ENCODE assay signal across 10 cellular contexts in the genomic region with DNA sequence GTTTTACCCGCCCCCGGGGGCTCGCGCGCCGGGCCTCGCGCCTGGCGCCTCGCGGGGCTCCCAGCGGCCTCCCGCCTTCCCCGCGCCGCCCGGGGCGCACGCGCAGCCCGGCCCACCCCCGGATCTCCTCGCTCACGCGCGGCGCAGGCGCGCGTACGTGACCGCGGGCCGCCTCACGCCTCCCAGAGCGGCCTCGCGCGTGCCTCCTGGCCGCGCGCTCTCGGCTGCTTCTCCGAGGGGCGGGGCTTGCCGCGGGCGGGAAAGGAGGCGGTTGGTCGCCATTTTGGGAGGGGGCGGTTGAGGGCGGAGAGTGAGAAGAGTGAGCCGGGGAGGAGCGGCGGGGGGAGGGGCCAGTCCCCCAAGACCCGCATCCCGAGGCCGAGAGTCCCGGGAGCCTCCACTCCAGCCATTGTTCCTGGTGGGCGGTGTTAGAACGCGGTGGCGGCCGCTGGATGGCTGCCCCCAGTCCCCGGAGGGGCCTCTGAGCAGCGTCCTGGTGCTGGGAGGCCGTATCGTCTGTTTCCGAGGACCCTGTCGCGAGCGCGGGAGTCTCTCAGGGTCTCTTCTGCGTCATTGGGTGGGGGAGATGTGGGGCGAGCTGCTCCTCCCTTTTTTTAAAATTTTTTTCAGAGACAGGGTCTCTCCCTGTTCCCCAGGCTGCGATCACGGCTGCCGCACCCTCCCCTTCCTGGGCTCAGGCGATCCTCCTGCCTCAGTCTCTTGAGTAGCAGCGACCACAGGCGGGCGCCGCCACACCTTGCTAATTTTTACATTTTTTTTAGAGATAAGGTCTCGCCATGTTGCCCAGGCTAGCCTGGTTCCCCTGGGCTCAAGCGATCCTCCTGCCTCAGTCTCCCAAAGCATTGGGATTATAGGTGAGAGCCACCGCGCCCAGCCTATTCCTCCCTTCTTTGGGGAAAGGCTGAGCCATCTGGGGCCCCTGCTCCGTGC. TPM values are rescaled to one million over a fixed set of nuclear protein-coding genes. Genes with fewer than 3 reads are reported as not detected.
DNase-seq lines count a peak whose midpoint lies in the region; ATAC-seq, FAIRE-seq and TF ChIP-seq lines count a peak whose summit lies in the region.
"Had no signal": no experiment of that assay in that cellular context is flagged by ENCODE, and none has a peak within 500 bp of the region (broad histone marks: within the 10 kb centered on the region; RNA-seq: fewer than 3 reads in every experiment).

A gene with protein sequence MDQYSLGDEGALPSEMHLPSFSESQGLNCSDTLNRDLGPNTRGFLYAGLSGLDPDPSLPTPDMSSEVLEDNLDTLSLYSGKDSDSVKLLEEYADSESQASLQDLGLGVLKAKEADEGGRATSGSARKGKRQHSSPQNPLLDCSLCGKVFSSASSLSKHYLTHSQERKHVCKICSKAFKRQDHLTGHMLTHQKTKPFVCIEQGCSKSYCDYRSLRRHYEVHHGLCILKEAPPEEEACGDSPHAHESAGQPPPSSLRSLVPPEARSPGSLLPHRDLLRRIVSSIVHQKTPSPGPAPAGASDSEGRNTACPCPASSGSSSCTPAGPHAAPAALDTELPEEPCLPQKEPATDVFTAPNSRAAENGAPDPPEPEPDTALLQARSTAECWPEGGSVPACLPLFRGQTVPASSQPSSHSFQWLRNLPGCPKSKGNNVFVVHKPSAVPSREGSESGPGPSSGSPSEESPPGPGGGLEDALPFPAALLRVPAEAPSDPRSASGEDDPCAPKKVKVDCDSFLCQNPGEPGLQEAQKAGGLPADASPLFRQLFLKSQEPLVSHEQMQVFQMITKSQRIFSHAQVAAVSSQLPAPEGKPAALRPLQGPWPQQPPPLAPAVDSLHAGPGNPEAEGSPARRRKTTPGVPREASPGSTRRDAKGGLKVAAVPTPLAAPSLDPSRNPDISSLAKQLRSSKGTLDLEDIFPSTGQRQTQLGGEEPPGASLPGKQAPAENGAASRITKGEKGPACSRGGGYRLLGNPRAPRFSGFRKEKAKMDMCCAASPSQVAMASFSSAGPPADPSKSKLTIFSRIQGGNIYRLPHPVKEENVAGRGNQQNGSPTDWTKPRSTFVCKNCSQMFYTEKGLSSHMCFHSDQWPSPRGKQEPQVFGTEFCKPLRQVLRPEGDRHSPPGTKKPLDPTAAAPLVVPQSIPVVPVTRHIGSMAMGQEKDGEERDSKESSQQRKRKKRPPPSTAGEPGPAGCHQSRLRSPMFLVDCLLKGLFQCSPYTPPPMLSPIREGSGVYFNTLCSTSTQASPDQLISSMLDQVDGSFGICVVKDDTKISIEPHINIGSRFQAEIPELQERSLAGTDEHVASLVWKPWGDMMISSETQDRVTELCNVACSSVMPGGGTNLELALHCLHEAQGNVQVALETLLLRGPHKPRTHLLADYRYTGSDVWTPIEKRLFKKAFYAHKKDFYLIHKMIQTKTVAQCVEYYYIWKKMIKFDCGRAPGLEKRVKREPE (N-terminal part only) (minus strand): TSS at position 73 of the 951 bp plus-strand sequence. CDS start 17,292 bp downstream, outside the sequence.

- H3K4me1 ChIP-seq in liver (ENCODE audit: control insufficient read depth in 4 of 4, insufficient read depth in 4 of 4, low read length in 3 of 4), result peaks cover 0 to 6% (median 0%) of the 10 kb centered on the region in 4 donors
- no peaks in the 10 kb centered on the region for H3K4me1 ChIP-seq in HepG2 (ENCODE audit: insufficient read depth, low read length)

- TF ChIP-seq CTCF in liver (IDR thresholded peaks at IDR 0.05; ENCODE audit: low read depth, low read length, missing input control) (no peak), HepG2 (CRISPR knock-in tag; IDR thresholded peaks at IDR 0.05) (no peak), lower leg skin (IDR thresholded peaks at IDR 0.05) (no peak)

- DNase-seq in HepG2 (ENCODE audit: low spot score), result no peak
- peak; percentile 71 for DNase-seq in astrocyte of the hippocampus (ENCODE audit: low read depth, low spot score)
- peak; percentile 50 to 93 for DNase-seq in lower leg skin (ENCODE audit: low spot score in 2 of 2)
- DNase-seq in stimulated activated CD8-positive, alpha-beta memory T cell treated with anti-CD3 and anti-CD28 coated beads, Interleukin-15, amount 100 ng/mL, for 1 hour (ENCODE audit: low read depth), result peak; percentile 69
- DNase-seq in NCI-H2107 treated with DMSO at 0.1 percent for 48 hours (lab: John Stamatoyannopoulos, UW; ENCODE audit: unreplicated experiment), result no peak
- DNase-seq: DND-41 had no signal

- CTCF ChIA-PET in HepG2 (lab: Yijun Ruan, JAX; ENCODE audit: low intra/inter-chr PET ratio, low total read pairs), result no interaction called here

- H2AFZ ChIP-seq in HepG2 (ENCODE audit: low read length), result no peak within 1 kb of the TSS

- H3K36me3 ChIP-seq in liver (ENCODE audit: control insufficient read depth in 4 of 4, insufficient read depth in 3 of 4, low read depth in 1 of 4, low read length in 3 of 4) (no peaks in the 10 kb centered on the region), HepG2 (replicated peaks in 1 of 2; ENCODE audit: control insufficient read depth in 1 of 2, insufficient read depth in 2 of 2, low read length in 2 of 2) (no peaks in the 10 kb centered on the region)

- ATAC-seq in HepG2 (no peak), GM19395 (IDR thresholded peaks at IDR 0.05; ENCODE audit: unreplicated experiment) (no peak), GM18520 (IDR thresholded peaks at IDR 0.05; ENCODE audit: unreplicated experiment) (no peak)

- H3K4me3 ChIP-seq in liver (ENCODE audit: low read depth in 1 of 3, low read length in 3 of 3) (peak within 1 kb of the TSS in 2 of 3 donors; percentile 22 to 41), HepG2 (replicated peaks in 1 of 3; ENCODE audit: insufficient read depth in 1 of 3, low read depth in 2 of 3, low read length in 3 of 3) (no peak within 1 kb of the TSS), lower leg skin (ENCODE audit: low read depth, poor library complexity, severe bottlenecking) (peak within 1 kb of the TSS; percentile 8)
- H3K4me3 ChIP-seq: SK-N-MC had no signal

- in situ Hi-C loops in HepG2 (cut with HindIII; ENCODE audit: extremely low pct_ligation_motif_present, low pct_unique_long_range_greater_than_20kb), result no loop called here

- H3K79me2 ChIP-seq in HepG2 (ENCODE audit: insufficient read depth, low read length), result no peaks in the 10 kb centered on the region

- H4K20me1 ChIP-seq in HepG2 (ENCODE audit: insufficient read depth, low read length), result no peaks in the 10 kb centered on the region

- intact Hi-C loops in HepG2 (cut with micrococcal nuclease; ENCODE audit: unreplicated experiment) (no loop called here), lower leg skin (cut with DNase I; ENCODE audit: low total_unique reads) (no loop called here)

- H3K27me3 ChIP-seq in liver (ENCODE audit: control insufficient read depth in 4 of 4, insufficient read depth in 4 of 4, low read length in 3 of 4) (no peaks in the 10 kb centered on the region), HepG2 (ENCODE audit: control insufficient read depth in 1 of 2, insufficient read depth in 2 of 2, low read length in 2 of 2) (peaks cover 0 to 4% of the 10 kb centered on the region in 2 experiments; a peak in 1 of 5 replicates)

- no peak for FAIRE-seq in HepG2 (lab: Jason Lieb, UNC)

- no peak within 1 kb of the TSS for H3K27ac ChIP-seq in liver (ENCODE audit: low read depth in 1 of 2, low read length in 2 of 2)
- H3K27ac ChIP-seq in HepG2 (ENCODE audit: extremely low read length, insufficient read depth, low read length), result no peak within 1 kb of the TSS
- H3K27ac ChIP-seq: SK-N-MC had no signal

- no peak within 1 kb of the TSS for H3K4me2 ChIP-seq in HepG2 (ENCODE audit: low read depth, low read length)

- TF ChIP-seq RAD21 in liver (IDR thresholded peaks at IDR 0.05), result no peak
- TF ChIP-seq RAD21 in HepG2 (CRISPR knock-in tag; IDR thresholded peaks at IDR 0.05), result no peak

- H3K9me3 ChIP-seq in liver (ENCODE audit: control insufficient read depth in 4 of 4, low read length in 3 of 4), result no peaks in the 10 kb centered on the region
- H3K9me3 ChIP-seq in HepG2 (ENCODE audit: low read length), result no peaks in the 10 kb centered on the region

- H3K9ac ChIP-seq in liver (ENCODE audit: low read depth in 1 of 2, low read length in 2 of 2) (no peak within 1 kb of the TSS), HepG2 (ENCODE audit: insufficient read depth, low read depth, low read length) (no peak within 1 kb of the TSS)

- POLR2A ChIA-PET in HepG2 (lab: Yijun Ruan, JAX), result no interaction called here

- TF ChIP-seq EP300 in HepG2 (IDR thresholded peaks at IDR 0.05; ENCODE audit: low read depth in 2 of 2, low read length in 2 of 2) (no peak), HepG2 (CRISPR knock-in tag; IDR thresholded peaks at IDR 0.05; ENCODE audit: borderline replicate concordance) (no peak)

- no TSS peak for BruUV-seq in HepG2 (replicated peaks; lab: Mats Ljungman, UMichigan)

- no peak for TF ChIP-seq POLR2A in HepG2 (IDR thresholded peaks at IDR 0.05; ENCODE audit: insufficient read depth in 1 of 2, low read depth in 2 of 2, low read length in 2 of 2)
- TF ChIP-seq POLR2A in lower leg skin (IDR thresholded peaks at IDR 0.05), result no peak

- 25% methylated on average over 88 of the region's 88 CpGs for WGBS in liver
- 80% methylated on average over 81 of the region's 88 CpGs for WGBS in HepG2 (ENCODE audit: low lambda C conversion rate)
- 21 to 22% methylated on average over 63 to 65 of the region's 88 CpGs for WGBS in lower leg skin, 2 donors

RNA-seq across cellular contexts. Expression of the gene that starts here (rescaled TPM):
- under 1 TPM; 0.05 to 0.08 TPM for total RNA-seq in liver
- polyA plus RNA-seq in liver, result under 1 TPM in 1 of 2 donors, not detected in 1; 0.09 TPM
- 0.04 TPM in 1 of 2 replicates, not detected in the other for total RNA-seq in HepG2 (2016; rRNA removed; fragmentation: Illumina TruSeq; extraction: Trizol)
- total RNA-seq in HepG2 (2016; cell fraction: cytosol; rRNA removed; fragmentation: Illumina TruSeq; extraction: Trizol; ENCODE audit: low read depth), result not detected in 2 replicates
- not detected in 2 replicates for total RNA-seq in HepG2 (2016; cell fraction: insoluble cytoplasmic fraction; rRNA removed; fragmentation: Illumina TruSeq; extraction: Trizol)
- total RNA-seq in HepG2 (2016; cell fraction: membrane; rRNA removed; fragmentation: Illumina TruSeq; extraction: Trizol), result 0.09 TPM in 1 of 2 replicates, not detected in the other
- not detected in 2 replicates for total RNA-seq in HepG2 (2016; cell fraction: nucleus; rRNA removed; fragmentation: Illumina TruSeq; extraction: Trizol)
- 0.03 and 0.08 TPM in 2 replicates for polyA plus RNA-seq in HepG2 (2011; rRNA removed)
- 0.07 and 0.08 TPM in 2 replicates for polyA plus RNA-seq in HepG2 (2011; cell fraction: cytosol; rRNA removed)
- polyA plus RNA-seq in HepG2 (2011; cell fraction: nucleus; rRNA removed), result not detected in 2 replicates
- 0.17 TPM in 1 of 2 replicates, not detected in the other for polyA plus RNA-seq in HepG2 (2012)
- polyA plus RNA-seq in HepG2 (2016; cell fraction: cytosol; fragmentation: Illumina TruSeq; extraction: Trizol; ENCODE audit: low read depth), result 0.05 TPM in 1 of 2 replicates, not detected in the other
- not detected in 2 replicates for polyA plus RNA-seq in HepG2 (2016; cell fraction: insoluble cytoplasmic fraction; fragmentation: Illumina TruSeq; extraction: Trizol; ENCODE audit: low read depth)
- not detected in 2 replicates for polyA plus RNA-seq in HepG2 (2016; cell fraction: membrane; fragmentation: Illumina TruSeq; extraction: Trizol; ENCODE audit: low read depth)
- polyA plus RNA-seq in HepG2 (2016; cell fraction: nucleus; fragmentation: Illumina TruSeq; extraction: Trizol; ENCODE audit: insufficient read depth, low read depth), result not detected in 2 replicates
- not detected in 2 replicates for polyA minus RNA-seq in HepG2 (2011; rRNA and poly(A)+ RNA removed; ENCODE audit: low replicate concordance)
- polyA minus RNA-seq in HepG2 (2011; cell fraction: cytosol; rRNA and poly(A)+ RNA removed), result not detected in 2 replicates
- not detected in 2 replicates for polyA minus RNA-seq in HepG2 (2011; cell fraction: nucleus; rRNA and poly(A)+ RNA removed)
- 1 to 10 TPM in 1 of 4 donors, under 1 TPM in 2, not detected in 1; 0.08 to 1.5 (median 0.69) TPM for total RNA-seq in lower leg skin

Comparison
In these comparisons a context has a peak if more than half of its experiments do, and no peak if none do; other contexts are left out.
1. H3K4me3 ChIP-seq: peak in liver (2 of 3) and lower leg skin (single experiment); none in HepG2 (0 of 3).
2. DNase-seq: peak in astrocyte of the hippocampus (single experiment), lower leg skin (2 of 2) and stimulated activated CD8-positive, alpha-beta memory T cell treated with anti-CD3 and anti-CD28 coated beads, Interleukin-15, amount 100 ng/mL, for 1 hour (single experiment); none in HepG2 (single experiment) and NCI-H2107 treated with DMSO at 0.1 percent for 48 hours (single experiment).